1 cellular context compared by ENCODE assay signal in genomic region chr3:13189639-13190375, GRCh38.
A peak's percentile ranks its signal among the peaks of the same experiment; 100 is the strongest.
TF ChIP-seq lines count a peak whose summit lies in the region.

No MANE protein-coding gene starts in this region.

TF ChIP-seq in HepG2, 621 proteins besides CTCF, POLR2A, EP300 and RAD21 (continued from another document and continues in another):
- TF ChIP-seq ZNF609 (CRISPR knock-in tag; IDR thresholded peaks at IDR 0.05; ENCODE audit: borderline replicate concordance) (peak; percentile 70; the same call in 1 of the 2 replicates), SAP130 (CRISPR knock-in tag; IDR thresholded peaks at IDR 0.05; ENCODE audit: low read depth) (peak; percentile 98), AFF4 (CRISPR knock-in tag; IDR thresholded peaks at IDR 0.05) (no peak), RFXAP (CRISPR knock-in tag; IDR thresholded peaks at IDR 0.05; ENCODE audit: borderline replicate concordance) (0 out of 2 replicates have a peak, but pooled peaks have one; percentile 53), GLI4 (CRISPR knock-in tag; IDR thresholded peaks at IDR 0.05; ENCODE audit: borderline replicate concordance) (no peak), AGO1 (IDR thresholded peaks at IDR 0.05; ENCODE audit: low read depth, low read length, poor library complexity, severe bottlenecking) (no peak), ZNF121 (CRISPR knock-in tag; IDR thresholded peaks at IDR 0.05) (no peak), MLX (CRISPR knock-in tag; IDR thresholded peaks at IDR 0.05) (peak; percentile 66; the same call in 1 of the 2 replicates), KDM1A (CRISPR knock-in tag; IDR thresholded peaks at IDR 0.05) (peak; percentile 74), RXRB (CRISPR knock-in tag; IDR thresholded peaks at IDR 0.05; ENCODE audit: borderline replicate concordance) (peak; percentile 94), TFDP1 (CRISPR knock-in tag; IDR thresholded peaks at IDR 0.05; ENCODE audit: borderline replicate concordance) (no peak), BHLHE40 (IDR thresholded peaks at IDR 0.05; ENCODE audit: low read length) (0 out of 2 replicates have a peak, but pooled peaks have one; percentile 12), ZNF460 (CRISPR knock-in tag; IDR thresholded peaks at IDR 0.05; ENCODE audit: borderline replicate concordance) (peak; percentile 46; the same call in 1 of the 2 replicates), LCORL (IDR thresholded peaks at IDR 0.05) (no peak), LCORL (CRISPR knock-in tag; IDR thresholded peaks at IDR 0.05) (peak; percentile 72), HNF1B (CRISPR knock-in tag; IDR thresholded peaks at IDR 0.05) (peak; percentile 88), FOSL2 (CRISPR knock-in tag; IDR thresholded peaks at IDR 0.05) (peak; percentile 99), PATZ1 (CRISPR knock-in tag; IDR thresholded peaks at IDR 0.05) (peak; percentile 80), FOXP1 (IDR thresholded peaks at IDR 0.05) (no peak), FOXP1 (CRISPR knock-in tag; IDR thresholded peaks at IDR 0.05) (peak; percentile 80), ELF4 (CRISPR knock-in tag; IDR thresholded peaks at IDR 0.05; ENCODE audit: borderline replicate concordance) (no peak), MYPOP (CRISPR knock-in tag; IDR thresholded peaks at IDR 0.05) (no peak), SOX5 (CRISPR knock-in tag; IDR thresholded peaks at IDR 0.05; ENCODE audit: borderline replicate concordance) (peak; percentile 81), ZNF770 (CRISPR knock-in tag; IDR thresholded peaks at IDR 0.05) (no peak), ZNF672 (CRISPR knock-in tag; IDR thresholded peaks at IDR 0.05) (no peak), ZNF318 (CRISPR knock-in tag; IDR thresholded peaks at IDR 0.05) (no peak)
